8 cellular contexts compared by ENCODE assay signal in the genomic region with DNA sequence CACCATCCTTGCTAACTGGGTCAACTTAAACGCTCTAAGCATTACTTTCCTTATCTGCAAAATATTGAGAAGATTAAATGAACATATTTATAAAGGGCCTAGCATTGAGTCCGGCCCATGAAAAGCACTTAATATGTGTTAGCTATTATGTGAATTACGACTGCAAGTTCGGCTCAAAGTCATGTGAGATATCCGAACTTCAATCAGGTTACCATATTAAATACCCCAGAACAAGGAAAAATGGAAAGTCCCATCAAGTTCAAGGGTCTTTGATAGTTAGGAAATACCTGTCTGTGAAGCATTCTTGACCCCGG. TPM values are rescaled to one million over a fixed set of nuclear protein-coding genes. Genes with fewer than 3 reads are reported as not detected.
DNase-seq lines count a peak whose midpoint lies in the region; ATAC-seq, FAIRE-seq and TF ChIP-seq lines count a peak whose summit lies in the region.

No MANE protein-coding gene starts in this region.

- H3K9ac ChIP-seq in H1 (replicated peaks in 1 of 4; ENCODE audit: extremely low read depth in 1 of 4, low read depth in 3 of 4, low read length in 3 of 4): no peak overlapping the region; a peak in 1 of 7 replicates

- H3K36me3 ChIP-seq in H1 (ENCODE audit: control insufficient read depth in 2 of 4, insufficient read depth in 4 of 4, low read length in 3 of 4): no peaks in the 10 kb centered on the region
- no peaks in the 10 kb centered on the region for H3K36me3 ChIP-seq in prostate gland

- H3K4me1 ChIP-seq in H1 (replicated peaks in 1 of 4; ENCODE audit: control insufficient read depth in 3 of 4, insufficient read depth in 4 of 4, low read length in 3 of 4) (peaks cover 0 to 3% (median 0%) of the 10 kb centered on the region in 4 experiments; a peak in 2 of 7 replicates), prostate gland (replicated peaks) (no peaks in the 10 kb centered on the region)

- no peak for DNase-seq in H1 (ENCODE audit: low read depth in 1 of 2, low spot score in 2 of 2)
- no peak for DNase-seq in prostate gland (ENCODE audit: low spot score)
- no peak for DNase-seq in DMS 273 treated with DMSO at 0.1 percent for 48 hours (lab: John Stamatoyannopoulos, UW)
- DNase-seq in NK-92 (lab: John Stamatoyannopoulos, UW; ENCODE audit: unreplicated experiment): no peak
- no peak for DNase-seq in inferior parietal cortex (ENCODE audit: extremely low spot score)
- DNase-seq in SK-N-DZ (ENCODE audit: low spot score): no peak

- H4K20me1 ChIP-seq in H1 (replicated peaks in 1 of 2; ENCODE audit: control insufficient read depth in 1 of 2, insufficient read depth in 2 of 2, low read length in 2 of 2): no peaks in the 10 kb centered on the region

- H4K8ac ChIP-seq in H1 (ENCODE audit: extremely low read depth, insufficient read depth, low read length): no peak overlapping the region

- no peaks in the 10 kb centered on the region for H3K9me3 ChIP-seq in H1 (ENCODE audit: insufficient read depth in 2 of 2, low read depth in 1 of 2, low read length in 1 of 2)
- H3K9me3 ChIP-seq in prostate gland: no peaks in the 10 kb centered on the region

- no peak overlapping the region for H2AK5ac ChIP-seq in H1 (ENCODE audit: low read depth, low read length)

- intact Hi-C loops in prostate gland (cut with DNase I): loop anchor here (5.0 kb wide), 3 partner anchors 50 to 75 kb away; partner anchors contain the start of genes CALM1 and PSMC1

- no peak overlapping the region for H2BK120ac ChIP-seq in H1 (replicated peaks; ENCODE audit: low read depth, low read length)

- no peak overlapping the region for H4K91ac ChIP-seq in H1 (replicated peaks; ENCODE audit: insufficient read length, low read length)

- H4K5ac ChIP-seq in H1 (ENCODE audit: insufficient read length, low read depth, low read length): peak overlapping the region; percentile 42

- TF ChIP-seq CTCF in H1 (IDR thresholded peaks at IDR 0.05; ENCODE audit: control extremely low read depth in 1 of 3, insufficient read depth in 1 of 3, low read depth in 1 of 3, low read length in 3 of 3) (no peak), prostate gland (IDR thresholded peaks at IDR 0.05) (no peak)

- H3K4me3 ChIP-seq in H1 (ENCODE audit: extremely low read depth in 1 of 4, insufficient read depth in 2 of 4, low read depth in 3 of 4, low read length in 4 of 4) (peak overlapping the region; percentile 11 to 71 (median 32); a peak in 5 of 8 replicates), prostate gland (peak overlapping the region; percentile 59 to 69)

- peaks cover 3% of the 10 kb centered on the region; the same call in 1 of the 2 replicates for H3K79me1 ChIP-seq in H1 (ENCODE audit: low read depth, low read length)

- CTCF ChIA-PET in H1 (lab: Charles Lee; ENCODE audit: partially characterized antibody): no interaction called here

- FAIRE-seq in H1 (lab: Jason Lieb, UNC): no peak

- no peak overlapping the region for H3K56ac ChIP-seq in H1 (replicated peaks; ENCODE audit: insufficient read length, low read depth, low read length)

- H3K23ac ChIP-seq in H1 (ENCODE audit: insufficient read length): no peak overlapping the region

- no peak overlapping the region for H2BK20ac ChIP-seq in H1 (ENCODE audit: low read length)

- H2BK12ac ChIP-seq in H1 (ENCODE audit: low read depth, low read length): no peak overlapping the region

- no peak overlapping the region for H2BK5ac ChIP-seq in H1 (ENCODE audit: low read depth, low read length)

- no peak overlapping the region for H3K18ac ChIP-seq in H1 (ENCODE audit: extremely low read depth, low read length)

- no peak overlapping the region for H2BK15ac ChIP-seq in H1 (ENCODE audit: low read length)

- H3K23me2 ChIP-seq in H1 (ENCODE audit: low read depth, low read length): 0 out of 2 replicates have a peak, but pooled peaks cover 2% of the 10 kb centered on the region

- TF ChIP-seq POLR2A in H1 (IDR thresholded peaks at IDR 0.05; ENCODE audit: control extremely low read depth in 1 of 2, low read depth in 2 of 2, low read length in 2 of 2) (no peak), prostate gland (IDR thresholded peaks at IDR 0.05) (no peak)

- peaks cover 0 to 5% (median 0%) of the 10 kb centered on the region in 4 experiments; a peak in 3 of 7 replicates for H3K27me3 ChIP-seq in H1 (replicated peaks in 1 of 4; ENCODE audit: control insufficient read depth in 3 of 4, extremely low read depth in 1 of 4, insufficient read depth in 3 of 4, low read length in 3 of 4)
- H3K27me3 ChIP-seq in prostate gland (replicated peaks; ENCODE audit: insufficient read depth): no peaks in the 10 kb centered on the region

- no peak for TF ChIP-seq EP300 in Ishikawa (IDR thresholded peaks at IDR 0.05; ENCODE audit: borderline replicate concordance)
- TF ChIP-seq EP300 in H1 (IDR thresholded peaks at IDR 0.05; ENCODE audit: borderline replicate concordance in 1 of 2, low read depth in 2 of 2, low read length in 2 of 2): no peak

- peak overlapping the region; percentile 83 for H2AFZ ChIP-seq in H1 (ENCODE audit: low read length)

- H3K27ac ChIP-seq in H1 (ENCODE audit: low read depth, low read length) (peak overlapping the region; percentile 51; the same call in 1 of the 2 replicates), prostate gland (peak overlapping the region; percentile 71 to 90)

- TF ChIP-seq RAD21 in Ishikawa (IDR thresholded peaks at IDR 0.05; ENCODE audit: low read depth) (no peak), H1 (IDR thresholded peaks at IDR 0.05 in 1 of 2, conservative IDR thresholded peaks at IDR 0.05 in 1 of 2; ENCODE audit: low read depth in 2 of 2, low read length in 2 of 2) (no peak)

- POLR2A ChIA-PET in H1 (lab: Charles Lee; ENCODE audit: partially characterized antibody): interaction anchor here (0.9 kb wide), 1 partner anchor 13 kb away, joined by 3 read pairs; no protein-coding TSS in a partner anchor

- H3K79me2 ChIP-seq in H1 (ENCODE audit: control insufficient read depth in 1 of 2, insufficient read depth in 2 of 2, low read length in 2 of 2): peaks cover 0 to 21% of the 10 kb centered on the region in 2 experiments; a peak in 2 of 4 replicates

- H3K4ac ChIP-seq in H1 (replicated peaks; ENCODE audit: insufficient read length, low read depth, low read length): no peak overlapping the region

- WGBS in H1 (ENCODE audit: extremely low coverage in 1 of 2, insufficient coverage in 1 of 2, insufficient read length in 1 of 2, insufficient replicate concordance in 2 of 2, low coverage in 1 of 2, low lambda C conversion rate in 2 of 2, missing lambda C conversion rate in 1 of 2), 2 experiments: 56% methylated on average over 6 of the region's 6 CpGs; no CpG with 5 or more reads in 1 of the 2 experiments
- 43% methylated on average over 6 of the region's 6 CpGs for WGBS in prostate gland

- no peak overlapping the region for H3K14ac ChIP-seq in H1 (ENCODE audit: insufficient read length)

- H3K4me2 ChIP-seq in H1 (ENCODE audit: insufficient read depth in 1 of 2, low read depth in 2 of 2, low read length in 2 of 2): peak overlapping the region; percentile 62 to 87

- peak; percentile 1 for ATAC-seq in GM18868 (IDR thresholded peaks at IDR 0.05; ENCODE audit: unreplicated experiment)

TF ChIP-seq in Ishikawa, 13 proteins besides CTCF, POLR2A, EP300 and RAD21:
- TF ChIP-seq NFIC (IDR thresholded peaks at IDR 0.05): no peak
- TF ChIP-seq TAF1 (IDR thresholded peaks at IDR 0.05; ENCODE audit: low read depth): 0 out of 2 replicates have a peak, but pooled peaks have one; percentile 6
- TF ChIP-seq, protein P1, sequence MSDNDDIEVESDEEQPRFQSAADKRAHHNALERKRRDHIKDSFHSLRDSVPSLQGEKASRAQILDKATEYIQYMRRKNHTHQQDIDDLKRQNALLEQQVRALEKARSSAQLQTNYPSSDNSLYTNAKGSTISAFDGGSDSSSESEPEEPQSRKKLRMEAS (IDR thresholded peaks at IDR 0.05): 0 out of 2 replicates have a peak, but pooled peaks have one; percentile 15
- no peak for TF ChIP-seq ZBTB7A (IDR thresholded peaks at IDR 0.05; ENCODE audit: low read depth)

TF ChIP-seq in H1, 55 proteins besides CTCF, POLR2A, EP300 and RAD21:
- no peak for TF ChIP-seq ASH2L (IDR thresholded peaks at IDR 0.05; ENCODE audit: low read length)
- no peak for TF ChIP-seq JUND (IDR thresholded peaks at IDR 0.05; ENCODE audit: low read length)

RNA-seq across cellular contexts. Expression of gene NRDE2, which starts 0.5 kb away (rescaled TPM):
- total RNA-seq in H1 (2021; fragmentation: NEBNext Ultra II Directional; extraction: Animal tissue kit (Norgen Biotek cat#: 25700)): 10.7 and 12.1 TPM in 2 replicates
- 4.9 and 5.4 TPM in 2 replicates for polyA plus RNA-seq in H1 (2011; rRNA removed)
- 6.0 TPM for polyA plus RNA-seq in H1 (2011; cell fraction: cytosol; rRNA removed)
- polyA plus RNA-seq in H1 (2011; cell fraction: nucleus; rRNA removed): 11.3 TPM
- polyA plus RNA-seq in H1 (2012, experiment 1 of 2): 5.5 to 7.6 TPM (median 7.0 TPM) in 4 replicates
- polyA plus RNA-seq in H1 (2012, experiment 2 of 2): 0.97 TPM
- 5.5 TPM for polyA plus RNA-seq in H1 (2013, experiment 1 of 2)
- 5.2 TPM for polyA plus RNA-seq in H1 (2013, experiment 2 of 2)
- polyA minus RNA-seq in H1 (2011; rRNA and poly(A)+ RNA removed): 12.6 and 25.2 TPM in 2 replicates
- 9.0 TPM for polyA minus RNA-seq in H1 (2011; cell fraction: cytosol; rRNA and poly(A)+ RNA removed)
- polyA minus RNA-seq in H1 (2011; cell fraction: nucleus; rRNA and poly(A)+ RNA removed): 27.0 TPM
- 10 to 100 TPM; 18.8 to 21.5 TPM for total RNA-seq in prostate gland
- polyA plus RNA-seq in SK-N-DZ (2014; cell fraction: cytosol; rRNA removed): 3.9 and 5.4 TPM in 2 replicates
- polyA plus RNA-seq in SK-N-DZ (2014; cell fraction: nucleus; rRNA removed): 7.1 and 7.6 TPM in 2 replicates
